8 cellular contexts compared by ENCODE assay signal in the genomic region with DNA sequence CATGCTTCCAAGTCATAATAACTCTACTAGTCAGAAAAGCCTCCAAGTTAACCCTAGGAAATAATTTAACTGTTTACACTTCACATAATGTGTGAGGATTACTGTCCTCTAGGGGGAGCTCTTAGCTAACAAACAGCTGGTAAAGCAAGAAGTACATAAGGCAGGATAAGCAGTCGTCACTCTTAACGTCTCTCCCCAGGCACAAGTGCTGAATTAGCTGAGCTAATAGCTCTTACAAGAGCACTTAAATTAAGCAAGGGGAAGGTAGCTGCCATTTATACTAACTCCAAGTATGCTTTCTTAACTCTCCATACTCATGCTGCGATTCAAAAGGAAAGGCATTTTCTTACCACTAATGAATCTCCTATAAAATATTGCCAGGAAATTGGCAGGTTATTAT.
A peak's percentile ranks its signal among the peaks of the same experiment; 100 is the strongest.
DNase-seq lines count a peak whose midpoint lies in the region; ATAC-seq and TF ChIP-seq lines count a peak whose summit lies in the region.

No MANE protein-coding gene starts in this region.

- no peak for ATAC-seq in body of pancreas
- ATAC-seq in GM21367 (IDR thresholded peaks at IDR 0.05; ENCODE audit: unreplicated experiment): no peak
- no peak for ATAC-seq in GM19351 (IDR thresholded peaks at IDR 0.05; ENCODE audit: unreplicated experiment)

- peak; percentile 85 to 88 for TF ChIP-seq RAD21 in liver (IDR thresholded peaks at IDR 0.05)

- DNase-seq in DMS53 treated with DMSO at 0.1 percent for 48 hours (lab: John Stamatoyannopoulos, UW; ENCODE audit: unreplicated experiment) (peak; percentile 92), HT1080 (ENCODE audit: low read depth) (peak; percentile 59), NCI-H748 treated with DMSO at 0.1 percent for 48 hours (lab: John Stamatoyannopoulos, UW) (peak; percentile 25), body of pancreas (peak in 1 of 4 donors; percentile 11), germinal center (ENCODE audit: low spot score) (no peak)

- H3K4me1 ChIP-seq in body of pancreas (peaks cover 7% of the 10 kb centered on the region), liver (ENCODE audit: control insufficient read depth in 4 of 4, insufficient read depth in 4 of 4, low read length in 3 of 4) (peaks cover 0 to 4% (median 0%) of the 10 kb centered on the region in 4 donors)

- H3K27ac ChIP-seq in body of pancreas (no peak overlapping the region), liver (ENCODE audit: low read depth in 1 of 2, low read length in 2 of 2) (no peak overlapping the region)

- H3K27me3 ChIP-seq in body of pancreas (no peaks in the 10 kb centered on the region), liver (ENCODE audit: control insufficient read depth in 4 of 4, insufficient read depth in 4 of 4, low read length in 3 of 4) (no peaks in the 10 kb centered on the region)

- no peak for TF ChIP-seq POLR2A in body of pancreas (IDR thresholded peaks at IDR 0.05)

- no peaks in the 10 kb centered on the region for H3K9me3 ChIP-seq in body of pancreas
- no peaks in the 10 kb centered on the region for H3K9me3 ChIP-seq in liver (ENCODE audit: control insufficient read depth in 4 of 4, low read length in 3 of 4)

- H3K4me3 ChIP-seq in body of pancreas (no peak overlapping the region), liver (ENCODE audit: low read depth in 1 of 3, low read length in 3 of 3) (no peak overlapping the region)

- no peak overlapping the region for H3K9ac ChIP-seq in liver (ENCODE audit: low read depth in 1 of 2, low read length in 2 of 2)

- H3K36me3 ChIP-seq in body of pancreas (replicated peaks in 1 of 2; ENCODE audit: insufficient read depth in 1 of 2, low read depth in 2 of 2) (no peaks in the 10 kb centered on the region), liver (ENCODE audit: control insufficient read depth in 4 of 4, insufficient read depth in 3 of 4, low read depth in 1 of 4, low read length in 3 of 4) (no peaks in the 10 kb centered on the region)

- TF ChIP-seq CTCF in body of pancreas (IDR thresholded peaks at IDR 0.05) (peak in 6 of 7 experiments; percentile 34 to 57 (median 48)), liver (IDR thresholded peaks at IDR 0.05; ENCODE audit: low read depth, low read length, missing input control) (peak; percentile 57)

- 27 to 30% methylated on average over 3 of the region's 3 CpGs for WGBS in body of pancreas, 2 donors
- 26% methylated on average over 3 of the region's 3 CpGs for WGBS in liver

- intact Hi-C loops in body of pancreas (cut with DNase I): loop anchor here (10.0 kb wide), 1 partner anchor 148 kb away; no protein-coding TSS in a partner anchor

TF ChIP-seq in liver, 16 proteins besides CTCF, POLR2A, EP300 and RAD21:
- TF ChIP-seq YY1 (IDR thresholded peaks at IDR 0.05) (no peak), JUND (IDR thresholded peaks at IDR 0.05) (no peak), HNF4G (IDR thresholded peaks at IDR 0.05) (no peak), HNF4A (conservative IDR thresholded peaks at IDR 0.05) (no peak), RXRA (IDR thresholded peaks at IDR 0.05) (no peak), TAF1 (conservative IDR thresholded peaks at IDR 0.05) (no peak), FOXA2 (IDR thresholded peaks at IDR 0.05) (no peak), FOXA1 (IDR thresholded peaks at IDR 0.05) (no peak), GABPA (IDR thresholded peaks at IDR 0.05 in 1 of 2, conservative IDR thresholded peaks at IDR 0.05 in 1 of 2) (no peak)
- TF ChIP-seq, protein P1, sequence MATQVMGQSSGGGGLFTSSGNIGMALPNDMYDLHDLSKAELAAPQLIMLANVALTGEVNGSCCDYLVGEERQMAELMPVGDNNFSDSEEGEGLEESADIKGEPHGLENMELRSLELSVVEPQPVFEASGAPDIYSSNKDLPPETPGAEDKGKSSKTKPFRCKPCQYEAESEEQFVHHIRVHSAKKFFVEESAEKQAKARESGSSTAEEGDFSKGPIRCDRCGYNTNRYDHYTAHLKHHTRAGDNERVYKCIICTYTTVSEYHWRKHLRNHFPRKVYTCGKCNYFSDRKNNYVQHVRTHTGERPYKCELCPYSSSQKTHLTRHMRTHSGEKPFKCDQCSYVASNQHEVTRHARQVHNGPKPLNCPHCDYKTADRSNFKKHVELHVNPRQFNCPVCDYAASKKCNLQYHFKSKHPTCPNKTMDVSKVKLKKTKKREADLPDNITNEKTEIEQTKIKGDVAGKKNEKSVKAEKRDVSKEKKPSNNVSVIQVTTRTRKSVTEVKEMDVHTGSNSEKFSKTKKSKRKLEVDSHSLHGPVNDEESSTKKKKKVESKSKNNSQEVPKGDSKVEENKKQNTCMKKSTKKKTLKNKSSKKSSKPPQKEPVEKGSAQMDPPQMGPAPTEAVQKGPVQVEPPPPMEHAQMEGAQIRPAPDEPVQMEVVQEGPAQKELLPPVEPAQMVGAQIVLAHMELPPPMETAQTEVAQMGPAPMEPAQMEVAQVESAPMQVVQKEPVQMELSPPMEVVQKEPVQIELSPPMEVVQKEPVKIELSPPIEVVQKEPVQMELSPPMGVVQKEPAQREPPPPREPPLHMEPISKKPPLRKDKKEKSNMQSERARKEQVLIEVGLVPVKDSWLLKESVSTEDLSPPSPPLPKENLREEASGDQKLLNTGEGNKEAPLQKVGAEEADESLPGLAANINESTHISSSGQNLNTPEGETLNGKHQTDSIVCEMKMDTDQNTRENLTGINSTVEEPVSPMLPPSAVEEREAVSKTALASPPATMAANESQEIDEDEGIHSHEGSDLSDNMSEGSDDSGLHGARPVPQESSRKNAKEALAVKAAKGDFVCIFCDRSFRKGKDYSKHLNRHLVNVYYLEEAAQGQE (IDR thresholded peaks at IDR 0.05): no peak
- TF ChIP-seq, protein P2, sequence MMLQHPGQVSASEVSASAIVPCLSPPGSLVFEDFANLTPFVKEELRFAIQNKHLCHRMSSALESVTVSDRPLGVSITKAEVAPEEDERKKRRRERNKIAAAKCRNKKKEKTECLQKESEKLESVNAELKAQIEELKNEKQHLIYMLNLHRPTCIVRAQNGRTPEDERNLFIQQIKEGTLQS (IDR thresholded peaks at IDR 0.05): no peak
